ENCODE assay signal across 22 cellular contexts in genomic region chr21:39657091-39657689, GRCh38. TPM values are rescaled to one million over a fixed set of nuclear protein-coding genes. Genes with fewer than 3 reads are reported as not detected.
DNase-seq lines count a peak whose midpoint lies in the region; ATAC-seq and TF ChIP-seq lines count a peak whose summit lies in the region.
"Had no signal": no experiment of that assay in that cellular context is flagged by ENCODE, and none has a peak within 500 bp of the region (broad histone marks: within the 10 kb centered on the region; RNA-seq: fewer than 3 reads in every experiment).

No MANE protein-coding gene starts in this region.

- H3K4me3 ChIP-seq in prostate gland (no peak overlapping the region), mammary epithelial cell (replicated peaks in 1 of 3; ENCODE audit: insufficient read depth in 1 of 3, low read depth in 2 of 3, low read length in 3 of 3) (no peak overlapping the region)
- H3K4me3 ChIP-seq: GM23248, K562, SK-N-MC had no signal

- H3K4me1 ChIP-seq in prostate gland (replicated peaks) = no peaks in the 10 kb centered on the region
- H3K4me1 ChIP-seq in mammary epithelial cell (ENCODE audit: insufficient read depth, low read length) = no peaks in the 10 kb centered on the region

- BruUV-seq in mammary epithelial cell (replicated peaks; lab: Mats Ljungman, UMichigan) = no TSS peak

- TF ChIP-seq POLR2A in prostate gland (IDR thresholded peaks at IDR 0.05) = no peak

- intact Hi-C loops in prostate gland (cut with DNase I) (no loop called here), mammary epithelial cell (cut with micrococcal nuclease) (no loop called here)

- H3K27me3 Mint-ChIP-seq in WTC11 (ENCODE audit: low read depth) (no peaks in the 10 kb centered on the region), type B pancreatic cell (no peaks in the 10 kb centered on the region)

- in situ Hi-C loops in mammary epithelial cell (cut with MboI; ENCODE audit: low sequenced_read_pairs in 2 of 2) = no loop called here

- H3K27ac Mint-ChIP-seq in WTC11 (peak overlapping the region; percentile 3; the same call in 1 of the 2 replicates), type B pancreatic cell (peak overlapping the region; percentile 59)
- H3K27ac Mint-ChIP-seq: CD14-positive monocyte had no signal

- H3K27ac ChIP-seq in prostate gland = no peak overlapping the region
- no peak overlapping the region for H3K27ac ChIP-seq in mammary epithelial cell (ENCODE audit: insufficient read depth, low read depth, low read length)
- H3K27ac ChIP-seq: GM23248, SK-N-MC had no signal

- dilution Hi-C loops in mammary epithelial cell (cut with HindIII; ENCODE audit: low sequenced_read_pairs) = no loop called here

- H3K4me3 Mint-ChIP-seq in WTC11 (no peak overlapping the region), type B pancreatic cell (no peak overlapping the region)
- H3K4me3 Mint-ChIP-seq: CD14-positive monocyte had no signal

- 99% methylated on average over 5 of the region's 5 CpGs for WGBS in prostate gland
- WGBS in mammary epithelial cell (ENCODE audit: low coverage, missing lambda C conversion rate) = 76% methylated on average over 4 of the region's 5 CpGs

- H3K4me1 Mint-ChIP-seq in WTC11 (peaks cover 16% of the 10 kb centered on the region), type B pancreatic cell (ENCODE audit: unreplicated experiment) (peaks cover 9% of the 10 kb centered on the region)
- H3K4me1 Mint-ChIP-seq: CD14-positive monocyte had no signal

- peaks cover 5% of the 10 kb centered on the region for H3K9me3 Mint-ChIP-seq in WTC11
- H3K9me3 Mint-ChIP-seq in type B pancreatic cell = peaks cover 4% of the 10 kb centered on the region

- ATAC-seq in WTC11 (no peak), esophagus mucosa (peak; percentile 51)
- ATAC-seq: HCT116, K562 had no signal

- H4K20me1 ChIP-seq in mammary epithelial cell (ENCODE audit: insufficient read depth, low read length) = no peaks in the 10 kb centered on the region

- H3K4me2 ChIP-seq in mammary epithelial cell (ENCODE audit: insufficient read depth, low read depth, low read length) = no peak overlapping the region

- TF ChIP-seq CTCF in WTC11 (IDR thresholded peaks at IDR 0.05) = no peak
- TF ChIP-seq CTCF in type B pancreatic cell (conservative IDR thresholded peaks at IDR 0.05) = no peak
- no peak for TF ChIP-seq CTCF in prostate gland (IDR thresholded peaks at IDR 0.05)
- no peak for TF ChIP-seq CTCF in mammary epithelial cell (conservative IDR thresholded peaks at IDR 0.05 in 1 of 2, IDR thresholded peaks at IDR 0.05 in 1 of 2; ENCODE audit: extremely low read depth in 1 of 2, insufficient read depth in 1 of 2, low read depth in 1 of 2, low read length in 2 of 2)

- POLR2A ChIA-PET in WTC11 (lab: Charles Lee) = no interaction called here

- H2AFZ ChIP-seq in mammary epithelial cell (ENCODE audit: low read depth, low read length) = no peak overlapping the region
- H2AFZ ChIP-seq: GM23248 had no signal

- DNase-seq in WTC11 (ENCODE audit: low spot score) (no peak), mucosa of gallbladder (ENCODE audit: low spot score) (peak; percentile 79), type B pancreatic cell (ENCODE audit: extremely low spot score, unreplicated experiment) (no peak), prostate gland (ENCODE audit: low spot score) (no peak), mammary epithelial cell (no peak), NAMALWA (ENCODE audit: low spot score) (no peak)
- DNase-seq in stimulated activated CD4-positive, alpha-beta T cell treated with anti-CD3 and anti-CD28 coated beads, Interleukin-4, amount 100 ng/mL, for 24 hours = no peak
- DNase-seq: AML-193, COR-L47, DMS153, GF-D8, GM23248, NCI-H1105 treated with DMSO at 0.1 percent for 48 hours, NCI-H1694, NCI-H2081 treated with DMSO at 0.1 percent for 48 hours, NCI-H446 treated with DMSO at 0.1 percent for 48 hours, SHP77 had no signal

- no peaks in the 10 kb centered on the region for H3K79me2 ChIP-seq in mammary epithelial cell (ENCODE audit: insufficient read depth, low read length)

- no peaks in the 10 kb centered on the region for H3K9me3 ChIP-seq in prostate gland
- H3K9me3 ChIP-seq in mammary epithelial cell (replicated peaks; ENCODE audit: insufficient read depth, low read length) = peaks cover 39% of the 10 kb centered on the region

- no peak overlapping the region for H3K9ac ChIP-seq in mammary epithelial cell (ENCODE audit: insufficient read depth, low read length)
- H3K9ac ChIP-seq: GM23248 had no signal

- H3K36me3 ChIP-seq in prostate gland (no peaks in the 10 kb centered on the region), mammary epithelial cell (ENCODE audit: insufficient read depth, low read length) (no peaks in the 10 kb centered on the region)

- CTCF ChIA-PET in WTC11 (lab: Charles Lee) = interaction anchor here (1.2 kb wide), 1 partner anchor 16 kb away, joined by 3 read pairs; no protein-coding TSS in a partner anchor
- CTCF ChIA-PET in mammary epithelial cell (lab: Charles Lee; ENCODE audit: low non-redundant PET) = no interaction called here

- H3K27me3 ChIP-seq in prostate gland (replicated peaks; ENCODE audit: insufficient read depth) = no peaks in the 10 kb centered on the region
- no peaks in the 10 kb centered on the region for H3K27me3 ChIP-seq in mammary epithelial cell (ENCODE audit: insufficient read depth, low read length)

- H3K36me3 Mint-ChIP-seq in WTC11 = peaks cover 77% of the 10 kb centered on the region
- peaks cover 20% of the 10 kb centered on the region for H3K36me3 Mint-ChIP-seq in type B pancreatic cell
- H3K36me3 Mint-ChIP-seq: CD14-positive monocyte had no signal

TF ChIP-seq in WTC11, 78 proteins besides CTCF, POLR2A, EP300 and RAD21:
- no peak for TF ChIP-seq NFATC4 (CRISPR knock-in tag; IDR thresholded peaks at IDR 0.05)
- no peak for TF ChIP-seq IRF1 (CRISPR knock-in tag; IDR thresholded peaks at IDR 0.05)
- no peak for TF ChIP-seq RORB (CRISPR knock-in tag; IDR thresholded peaks at IDR 0.05)
- TF ChIP-seq CREB1 (CRISPR knock-in tag; IDR thresholded peaks at IDR 0.05) = no peak
- no peak for TF ChIP-seq E2F5 (CRISPR knock-in tag; IDR thresholded peaks at IDR 0.05)
- TF ChIP-seq, protein P1, sequence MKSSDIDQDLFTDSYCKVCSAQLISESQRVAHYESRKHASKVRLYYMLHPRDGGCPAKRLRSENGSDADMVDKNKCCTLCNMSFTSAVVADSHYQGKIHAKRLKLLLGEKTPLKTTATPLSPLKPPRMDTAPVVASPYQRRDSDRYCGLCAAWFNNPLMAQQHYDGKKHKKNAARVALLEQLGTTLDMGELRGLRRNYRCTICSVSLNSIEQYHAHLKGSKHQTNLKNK (CRISPR knock-in tag; IDR thresholded peaks at IDR 0.05) = no peak
- no peak for TF ChIP-seq NR3C1 (CRISPR knock-in tag; conservative IDR thresholded peaks at IDR 0.05; ENCODE audit: low read depth)
- TF ChIP-seq, protein P2, sequence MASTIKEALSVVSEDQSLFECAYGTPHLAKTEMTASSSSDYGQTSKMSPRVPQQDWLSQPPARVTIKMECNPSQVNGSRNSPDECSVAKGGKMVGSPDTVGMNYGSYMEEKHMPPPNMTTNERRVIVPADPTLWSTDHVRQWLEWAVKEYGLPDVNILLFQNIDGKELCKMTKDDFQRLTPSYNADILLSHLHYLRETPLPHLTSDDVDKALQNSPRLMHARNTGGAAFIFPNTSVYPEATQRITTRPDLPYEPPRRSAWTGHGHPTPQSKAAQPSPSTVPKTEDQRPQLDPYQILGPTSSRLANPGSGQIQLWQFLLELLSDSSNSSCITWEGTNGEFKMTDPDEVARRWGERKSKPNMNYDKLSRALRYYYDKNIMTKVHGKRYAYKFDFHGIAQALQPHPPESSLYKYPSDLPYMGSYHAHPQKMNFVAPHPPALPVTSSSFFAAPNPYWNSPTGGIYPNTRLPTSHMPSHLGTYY (CRISPR knock-in tag; IDR thresholded peaks at IDR 0.05) = no peak
- TF ChIP-seq ZNF423 (CRISPR knock-in tag; IDR thresholded peaks at IDR 0.05) = no peak
- TF ChIP-seq, protein P3, sequence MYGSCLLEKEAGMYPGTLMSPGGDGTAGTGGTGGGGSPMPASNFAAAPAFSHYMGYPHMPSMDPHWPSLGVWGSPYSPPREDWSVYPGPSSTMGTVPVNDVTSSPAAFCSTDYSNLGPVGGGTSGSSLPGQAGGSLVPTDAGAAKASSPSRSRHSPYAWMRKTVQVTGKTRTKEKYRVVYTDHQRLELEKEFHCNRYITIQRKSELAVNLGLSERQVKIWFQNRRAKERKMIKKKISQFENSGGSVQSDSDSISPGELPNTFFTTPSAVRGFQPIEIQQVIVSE (CRISPR knock-in tag; IDR thresholded peaks at IDR 0.05; ENCODE audit: borderline replicate concordance) = no peak
- no peak for TF ChIP-seq GRHL2 (CRISPR knock-in tag; IDR thresholded peaks at IDR 0.05; ENCODE audit: insufficient replicate concordance, severe bottlenecking)
- no peak for TF ChIP-seq KAT7 (CRISPR knock-in tag; IDR thresholded peaks at IDR 0.05; ENCODE audit: borderline replicate concordance)

RNA-seq across cellular contexts. Expression of gene B3GALT5, which starts 44.5 kb away (rescaled TPM):
- 25.8 to 33.3 TPM (median 32.4 TPM) in 3 replicates for total RNA-seq in WTC11 (2021)
- 1.2 TPM for total RNA-seq in esophagus mucosa
- total RNA-seq in mucosa of gallbladder = 48.7 TPM
- total RNA-seq in type B pancreatic cell (ENCODE audit: low replicate concordance) = 14.2 and 27.5 TPM in 2 replicates
- 1 to 10 TPM in 1 of 2 donors, under 1 TPM in 1; 0.64 to 1.2 TPM for total RNA-seq in prostate gland
- total RNA-seq in mammary epithelial cell = not detected
- not detected for polyA plus RNA-seq in mammary epithelial cell
- polyA minus RNA-seq in mammary epithelial cell = 0.26 TPM
- total RNA-seq: GM23248 had no signal
- polyA plus RNA-seq: CD14-positive monocyte, GM23248, K562 had no signal
